Comparison of ENCODE assay signal across 11 cellular contexts in the genomic region with DNA sequence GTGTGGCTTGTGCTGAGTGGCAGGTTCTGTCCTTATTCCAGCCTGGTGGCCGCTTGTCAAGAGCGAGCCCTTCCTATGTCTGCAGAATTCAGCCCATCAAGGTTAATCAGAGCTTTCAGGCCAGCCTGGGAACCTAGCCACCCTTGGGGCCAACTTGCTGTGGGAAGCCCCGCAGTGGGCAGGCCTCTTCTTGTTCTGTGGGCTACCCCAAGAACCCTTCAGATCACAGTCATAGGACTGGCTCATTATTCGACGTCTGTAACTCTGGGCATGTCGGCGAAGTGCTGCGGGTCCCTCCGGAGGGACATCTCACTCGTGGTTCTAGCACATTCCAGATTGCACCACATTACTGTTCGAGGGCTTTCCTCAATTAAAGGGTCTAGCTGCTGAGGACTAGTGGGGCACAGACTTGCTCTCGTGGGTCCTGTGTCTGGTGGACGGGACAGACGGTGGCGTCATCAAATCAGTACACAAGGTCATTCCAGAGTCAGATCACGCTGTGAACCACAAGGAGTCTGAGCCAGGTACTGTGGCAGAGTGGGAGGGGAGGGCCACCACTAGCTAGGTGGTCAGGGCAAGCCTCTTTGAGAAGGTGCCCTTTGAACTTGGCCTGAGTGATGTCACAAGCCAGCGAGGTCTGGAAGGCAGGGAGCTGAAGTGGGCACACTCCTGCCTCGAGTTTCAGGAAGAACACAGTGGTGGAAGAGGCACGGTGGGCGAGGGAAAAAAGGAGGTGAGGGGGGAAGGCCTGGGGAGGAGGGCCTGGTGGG. TPM values are rescaled to one million over a fixed set of nuclear protein-coding genes. Genes with fewer than 3 reads are reported as not detected.
DNase-seq lines count a peak whose midpoint lies in the region; ATAC-seq and TF ChIP-seq lines count a peak whose summit lies in the region.
"Had no signal": no experiment of that assay in that cellular context is flagged by ENCODE, and none has a peak within 500 bp of the region (broad histone marks: within the 10 kb centered on the region; RNA-seq: fewer than 3 reads in every experiment).

No MANE protein-coding gene starts in this region.

- CTCF ChIA-PET in CD8-positive, alpha-beta memory T cell (lab: Charles Lee): interaction anchor here (0.7 to 5.5 kb wide), 2 partner anchors 21 to 22 kb away, joined by 3 to 41 read pairs; no protein-coding TSS in a partner anchor

- H3K9ac ChIP-seq in NT2/D1 (ENCODE audit: insufficient read length, low read depth): peak overlapping the region; percentile 36

- H3K27me3 Mint-ChIP-seq in CD8-positive, alpha-beta memory T cell: no peaks in the 10 kb centered on the region

- POLR2A ChIA-PET in CD8-positive, alpha-beta memory T cell (lab: Charles Lee): no interaction called here

- H3K9me3 ChIP-seq in CD8-positive, alpha-beta memory T cell (ENCODE audit: low read length): no peaks in the 10 kb centered on the region
- no peaks in the 10 kb centered on the region for H3K9me3 ChIP-seq in NT2/D1 (ENCODE audit: insufficient read depth, low read length)
- peaks cover 0 to 6% (median 0%) of the 10 kb centered on the region in 3 donors for H3K9me3 ChIP-seq in gastroesophageal sphincter
- H3K9me3 ChIP-seq in sigmoid colon: peaks cover 0 to 2% (median 0%) of the 10 kb centered on the region in 4 donors
- H3K9me3 ChIP-seq: ovary had no signal

- ATAC-seq in gastroesophageal sphincter (peak; percentile 0), SK-N-SH treated with all-trans-retinoic acid at 6 μM for 48 hours (no peak)

- no peaks in the 10 kb centered on the region for H3K27me3 ChIP-seq in CD8-positive, alpha-beta memory T cell (ENCODE audit: insufficient read depth, low read length, poor library complexity, severe bottlenecking)
- H3K27me3 ChIP-seq in NT2/D1 (ENCODE audit: insufficient read depth, insufficient read length) (no peaks in the 10 kb centered on the region), gastroesophageal sphincter (no peaks in the 10 kb centered on the region), sigmoid colon (no peaks in the 10 kb centered on the region)
- H3K27me3 ChIP-seq: ovary had no signal

- peaks cover 60 to 78% (median 64%) of the 10 kb centered on the region in 3 donors for H3K4me1 Mint-ChIP-seq in CD8-positive, alpha-beta memory T cell

- no peak overlapping the region for H3K27ac ChIP-seq in CD8-positive, alpha-beta memory T cell (ENCODE audit: low read depth, low read length)
- H3K27ac ChIP-seq in gastroesophageal sphincter (peak overlapping the region in 3 of 4 donors; percentile 43 to 76 (median 61)), sigmoid colon (peak overlapping the region in 3 of 4 donors; percentile 8 to 60 (median 50))
- H3K27ac ChIP-seq: VCaP had no signal

- H3K4me3 Mint-ChIP-seq in CD8-positive, alpha-beta memory T cell: peak overlapping the region in 1 of 7 donors; percentile 35

- peaks cover 75% of the 10 kb centered on the region for H3K4me1 ChIP-seq in CD8-positive, alpha-beta memory T cell (ENCODE audit: insufficient read depth, low read length)
- H3K4me1 ChIP-seq in NT2/D1 (ENCODE audit: insufficient read depth, insufficient read length) (peaks cover 16% of the 10 kb centered on the region), gastroesophageal sphincter (peaks cover 0 to 47% (median 8%) of the 10 kb centered on the region in 3 donors), sigmoid colon (peaks cover 0 to 24% (median 13%) of the 10 kb centered on the region in 4 donors)

- intact Hi-C loops in sigmoid colon (cut with DNase I): no loop called here
- intact Hi-C loops in lower leg skin (cut with DNase I; ENCODE audit: low total_unique reads): no loop called here

- H3K9me3 Mint-ChIP-seq in CD8-positive, alpha-beta memory T cell: no peaks in the 10 kb centered on the region

- TF ChIP-seq POLR2A in gastroesophageal sphincter (IDR thresholded peaks at IDR 0.05) (no peak), sigmoid colon (IDR thresholded peaks at IDR 0.05) (no peak), lower leg skin (IDR thresholded peaks at IDR 0.05) (no peak)

- DNase-seq in CD8-positive, alpha-beta memory T cell: no peak
- DNase-seq in NT2/D1 (ENCODE audit: low read depth, low spot score): no peak
- DNase-seq in sigmoid colon: no peak
- DNase-seq in HuH-7 (ENCODE audit: low spot score): no peak
- DNase-seq in lower leg skin (ENCODE audit: low spot score in 2 of 2): no peak
- no peak for DNase-seq in foreskin fibroblast
- DNase-seq: NCI-H1930, ovary had no signal

- 79 to 80% methylated on average over 9 to 12 of the region's 20 CpGs for WGBS in gastroesophageal sphincter (ENCODE audit: low coverage in 1 of 2), 2 donors
- 86 to 87% methylated on average over 20 of the region's 20 CpGs for WGBS in sigmoid colon, 2 donors
- 85% methylated on average over 20 of the region's 20 CpGs for WGBS in lower leg skin, 2 donors

- H3K27ac Mint-ChIP-seq in CD8-positive, alpha-beta memory T cell: peak overlapping the region; percentile 52 to 94 (median 82)

- no peaks in the 10 kb centered on the region for H3K36me3 Mint-ChIP-seq in CD8-positive, alpha-beta memory T cell

- H3K36me3 ChIP-seq in CD8-positive, alpha-beta memory T cell (ENCODE audit: insufficient read depth, low read length): no peaks in the 10 kb centered on the region
- H3K36me3 ChIP-seq in NT2/D1 (ENCODE audit: insufficient read depth, insufficient read length, low read length) (peaks cover 15% of the 10 kb centered on the region), gastroesophageal sphincter (no peaks in the 10 kb centered on the region), sigmoid colon (no peaks in the 10 kb centered on the region)
- H3K36me3 ChIP-seq: ovary had no signal

- TF ChIP-seq EP300 in gastroesophageal sphincter (IDR thresholded peaks at IDR 0.05): no peak
- no peak for TF ChIP-seq EP300 in sigmoid colon (IDR thresholded peaks at IDR 0.05)

- TF ChIP-seq CTCF in gastroesophageal sphincter (IDR thresholded peaks at IDR 0.05): no peak
- no peak for TF ChIP-seq CTCF in sigmoid colon (IDR thresholded peaks at IDR 0.05)
- no peak for TF ChIP-seq CTCF in lower leg skin (IDR thresholded peaks at IDR 0.05)
- no peak for TF ChIP-seq CTCF in foreskin fibroblast (IDR thresholded peaks at IDR 0.05; ENCODE audit: low read depth, low read length)

- no peak overlapping the region for H3K4me3 ChIP-seq in CD8-positive, alpha-beta memory T cell (ENCODE audit: low read length)
- H3K4me3 ChIP-seq in NT2/D1 (ENCODE audit: insufficient read length, low read depth) (no peak overlapping the region), gastroesophageal sphincter (no peak overlapping the region), sigmoid colon (no peak overlapping the region), lower leg skin (ENCODE audit: low read depth, poor library complexity, severe bottlenecking) (no peak overlapping the region), foreskin fibroblast (ENCODE audit: low read depth in 1 of 2, low read length in 2 of 2) (no peak overlapping the region)
- H3K4me3 ChIP-seq: ovary had no signal

TF ChIP-seq in SK-N-SH treated with all-trans-retinoic acid at 6 μM for 48 hours, 23 proteins besides CTCF, POLR2A, EP300 and RAD21:
- TF ChIP-seq PPARA (CRISPR knock-in tag; IDR thresholded peaks at IDR 0.05; ENCODE audit: borderline replicate concordance) (no peak), TOX (CRISPR knock-in tag; IDR thresholded peaks at IDR 0.05; ENCODE audit: borderline replicate concordance) (no peak), ZNF565 (CRISPR knock-in tag; conservative IDR thresholded peaks at IDR 0.05; ENCODE audit: low read depth) (no peak), SNAI2 (CRISPR knock-in tag; IDR thresholded peaks at IDR 0.05) (no peak), RARB (CRISPR knock-in tag; IDR thresholded peaks at IDR 0.05) (no peak), BACH2 (CRISPR knock-in tag; IDR thresholded peaks at IDR 0.05; ENCODE audit: borderline replicate concordance) (no peak), ZFP30 (CRISPR knock-in tag; IDR thresholded peaks at IDR 0.05) (no peak), ZFP3 (CRISPR knock-in tag; IDR thresholded peaks at IDR 0.05) (no peak), OSR1 (CRISPR knock-in tag; IDR thresholded peaks at IDR 0.05) (no peak), ESRRG (CRISPR knock-in tag; IDR thresholded peaks at IDR 0.05) (no peak), ZNF70 (CRISPR knock-in tag; IDR thresholded peaks at IDR 0.05) (no peak), ISL1 (CRISPR knock-in tag; IDR thresholded peaks at IDR 0.05) (no peak), TCF4 (CRISPR knock-in tag; IDR thresholded peaks at IDR 0.05; ENCODE audit: borderline replicate concordance) (no peak), GLIS3 (CRISPR knock-in tag; IDR thresholded peaks at IDR 0.05) (no peak)
- TF ChIP-seq, protein P1, sequence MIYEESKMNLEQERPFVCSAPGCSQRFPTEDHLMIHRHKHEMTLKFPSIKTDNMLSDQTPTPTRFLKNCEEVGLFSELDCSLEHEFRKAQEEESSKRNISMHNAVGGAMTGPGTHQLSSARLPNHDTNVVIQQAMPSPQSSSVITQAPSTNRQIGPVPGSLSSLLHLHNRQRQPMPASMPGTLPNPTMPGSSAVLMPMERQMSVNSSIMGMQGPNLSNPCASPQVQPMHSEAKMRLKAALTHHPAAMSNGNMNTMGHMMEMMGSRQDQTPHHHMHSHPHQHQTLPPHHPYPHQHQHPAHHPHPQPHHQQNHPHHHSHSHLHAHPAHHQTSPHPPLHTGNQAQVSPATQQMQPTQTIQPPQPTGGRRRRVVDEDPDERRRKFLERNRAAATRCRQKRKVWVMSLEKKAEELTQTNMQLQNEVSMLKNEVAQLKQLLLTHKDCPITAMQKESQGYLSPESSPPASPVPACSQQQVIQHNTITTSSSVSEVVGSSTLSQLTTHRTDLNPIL (CRISPR knock-in tag; IDR thresholded peaks at IDR 0.05; ENCODE audit: low read depth): no peak
- TF ChIP-seq, protein P2, sequence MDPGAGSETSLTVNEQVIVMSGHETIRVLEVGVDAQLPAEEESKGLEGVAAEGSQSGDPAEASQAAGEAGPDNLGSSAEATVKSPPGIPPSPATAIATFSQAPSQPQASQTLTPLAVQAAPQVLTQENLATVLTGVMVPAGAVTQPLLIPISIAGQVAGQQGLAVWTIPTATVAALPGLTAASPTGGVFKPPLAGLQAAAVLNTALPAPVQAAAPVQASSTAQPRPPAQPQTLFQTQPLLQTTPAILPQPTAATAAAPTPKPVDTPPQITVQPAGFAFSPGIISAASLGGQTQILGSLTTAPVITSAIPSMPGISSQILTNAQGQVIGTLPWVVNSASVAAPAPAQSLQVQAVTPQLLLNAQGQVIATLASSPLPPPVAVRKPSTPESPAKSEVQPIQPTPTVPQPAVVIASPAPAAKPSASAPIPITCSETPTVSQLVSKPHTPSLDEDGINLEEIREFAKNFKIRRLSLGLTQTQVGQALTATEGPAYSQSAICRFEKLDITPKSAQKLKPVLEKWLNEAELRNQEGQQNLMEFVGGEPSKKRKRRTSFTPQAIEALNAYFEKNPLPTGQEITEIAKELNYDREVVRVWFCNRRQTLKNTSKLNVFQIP (CRISPR knock-in tag; IDR thresholded peaks at IDR 0.05; ENCODE audit: borderline replicate concordance, low read depth): no peak

RNA-seq across cellular contexts. Expression of a gene that starts 20.3 kb away (rescaled TPM):
- total RNA-seq in CD8-positive, alpha-beta memory T cell: 100 to 1,000 TPM; 169 to 174 TPM
- polyA plus RNA-seq in CD8-positive, alpha-beta memory T cell: 164 TPM
- total RNA-seq in gastroesophageal sphincter (10 to 100 TPM; 10.9 to 34.9 (median 31.0) TPM), sigmoid colon (10 to 100 TPM; 15.5 to 19.7 (median 18.9) TPM), lower leg skin (10 to 100 TPM in 3 of 4 donors, 1 to 10 TPM in 1; 8.5 to 33.1 (median 16.3) TPM)
- polyA plus RNA-seq in sigmoid colon: 10 to 100 TPM in 2 of 3 donors, 1 to 10 TPM in 1; 4.2 to 37.2 (median 16.2) TPM

Comparison
In these comparisons a context has a peak if more than half of its experiments do, and no peak if none do; other contexts are left out.
1. RNA of a gene that starts 20.3 kb away (total RNA-seq): 169 to 174 TPM in CD8-positive, alpha-beta memory T cell; 10.9 to 34.9 TPM in gastroesophageal sphincter, 15.5 to 19.7 TPM in sigmoid colon and 8.5 to 33.1 TPM in lower leg skin; every median in the first group is over 4 times any median in the second.